2 cellular contexts compared by ENCODE assay signal in the genomic region with DNA sequence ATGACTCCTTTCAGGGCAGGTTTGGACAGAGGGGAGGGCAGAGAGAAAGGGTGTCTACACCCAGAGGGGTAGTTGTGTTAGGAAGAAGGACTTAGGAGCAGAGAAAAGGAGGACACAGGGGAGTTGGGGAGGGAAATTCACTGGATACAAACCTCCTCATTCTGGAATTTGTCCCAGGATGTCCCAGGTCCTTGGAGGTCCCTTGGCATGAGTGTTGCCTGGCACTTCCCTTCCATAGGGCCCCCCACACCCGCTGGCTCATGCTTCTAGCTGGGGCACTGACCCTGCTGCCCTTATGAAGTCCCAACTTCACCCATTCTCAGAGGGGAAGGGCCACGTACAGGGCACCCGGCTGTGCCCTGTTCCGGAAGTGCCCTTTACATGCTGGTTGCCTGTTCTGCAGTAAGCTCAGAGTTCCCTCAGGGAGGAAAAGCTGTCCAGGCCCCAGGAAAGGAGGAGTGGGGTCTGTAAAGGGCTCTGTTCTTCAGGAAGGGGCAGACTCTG.
TF ChIP-seq lines count a peak whose summit lies in the region.

No MANE protein-coding gene starts in this region.

TF ChIP-seq in HEK293, 187 proteins besides CTCF, POLR2A, EP300 and RAD21 (continued from another document and continues in another):
- TF ChIP-seq, protein P1, sequence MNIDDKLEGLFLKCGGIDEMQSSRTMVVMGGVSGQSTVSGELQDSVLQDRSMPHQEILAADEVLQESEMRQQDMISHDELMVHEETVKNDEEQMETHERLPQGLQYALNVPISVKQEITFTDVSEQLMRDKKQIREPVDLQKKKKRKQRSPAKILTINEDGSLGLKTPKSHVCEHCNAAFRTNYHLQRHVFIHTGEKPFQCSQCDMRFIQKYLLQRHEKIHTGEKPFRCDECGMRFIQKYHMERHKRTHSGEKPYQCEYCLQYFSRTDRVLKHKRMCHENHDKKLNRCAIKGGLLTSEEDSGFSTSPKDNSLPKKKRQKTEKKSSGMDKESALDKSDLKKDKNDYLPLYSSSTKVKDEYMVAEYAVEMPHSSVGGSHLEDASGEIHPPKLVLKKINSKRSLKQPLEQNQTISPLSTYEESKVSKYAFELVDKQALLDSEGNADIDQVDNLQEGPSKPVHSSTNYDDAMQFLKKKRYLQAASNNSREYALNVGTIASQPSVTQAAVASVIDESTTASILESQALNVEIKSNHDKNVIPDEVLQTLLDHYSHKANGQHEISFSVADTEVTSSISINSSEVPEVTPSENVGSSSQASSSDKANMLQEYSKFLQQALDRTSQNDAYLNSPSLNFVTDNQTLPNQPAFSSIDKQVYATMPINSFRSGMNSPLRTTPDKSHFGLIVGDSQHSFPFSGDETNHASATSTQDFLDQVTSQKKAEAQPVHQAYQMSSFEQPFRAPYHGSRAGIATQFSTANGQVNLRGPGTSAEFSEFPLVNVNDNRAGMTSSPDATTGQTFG (tag by site-specific recombination; IDR thresholded peaks at IDR 0.05; ENCODE audit: borderline replicate concordance): no peak
- TF ChIP-seq PRDM2 (tag by site-specific recombination; IDR thresholded peaks at IDR 0.05; ENCODE audit: borderline replicate concordance) (no peak), ZNF121 (tag by site-specific recombination; IDR thresholded peaks at IDR 0.05) (no peak), ZNF654 (tag by site-specific recombination; IDR thresholded peaks at IDR 0.05; ENCODE audit: low read depth) (no peak), ZNF138 (tag by site-specific recombination; IDR thresholded peaks at IDR 0.05; ENCODE audit: borderline replicate concordance) (no peak), SCRT2 (tag by site-specific recombination; IDR thresholded peaks at IDR 0.05) (no peak), PRDM10 (tag by site-specific recombination; IDR thresholded peaks at IDR 0.05) (peak; percentile 98)

TF ChIP-seq in WTC11, 78 proteins besides CTCF, POLR2A, EP300 and RAD21 (continued from another document):
- TF ChIP-seq, protein P2, sequence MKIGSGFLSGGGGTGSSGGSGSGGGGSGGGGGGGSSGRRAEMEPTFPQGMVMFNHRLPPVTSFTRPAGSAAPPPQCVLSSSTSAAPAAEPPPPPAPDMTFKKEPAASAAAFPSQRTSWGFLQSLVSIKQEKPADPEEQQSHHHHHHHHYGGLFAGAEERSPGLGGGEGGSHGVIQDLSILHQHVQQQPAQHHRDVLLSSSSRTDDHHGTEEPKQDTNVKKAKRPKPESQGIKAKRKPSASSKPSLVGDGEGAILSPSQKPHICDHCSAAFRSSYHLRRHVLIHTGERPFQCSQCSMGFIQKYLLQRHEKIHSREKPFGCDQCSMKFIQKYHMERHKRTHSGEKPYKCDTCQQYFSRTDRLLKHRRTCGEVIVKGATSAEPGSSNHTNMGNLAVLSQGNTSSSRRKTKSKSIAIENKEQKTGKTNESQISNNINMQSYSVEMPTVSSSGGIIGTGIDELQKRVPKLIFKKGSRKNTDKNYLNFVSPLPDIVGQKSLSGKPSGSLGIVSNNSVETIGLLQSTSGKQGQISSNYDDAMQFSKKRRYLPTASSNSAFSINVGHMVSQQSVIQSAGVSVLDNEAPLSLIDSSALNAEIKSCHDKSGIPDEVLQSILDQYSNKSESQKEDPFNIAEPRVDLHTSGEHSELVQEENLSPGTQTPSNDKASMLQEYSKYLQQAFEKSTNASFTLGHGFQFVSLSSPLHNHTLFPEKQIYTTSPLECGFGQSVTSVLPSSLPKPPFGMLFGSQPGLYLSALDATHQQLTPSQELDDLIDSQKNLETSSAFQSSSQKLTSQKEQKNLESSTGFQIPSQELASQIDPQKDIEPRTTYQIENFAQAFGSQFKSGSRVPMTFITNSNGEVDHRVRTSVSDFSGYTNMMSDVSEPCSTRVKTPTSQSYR (CRISPR knock-in tag; IDR thresholded peaks at IDR 0.05): no peak
- TF ChIP-seq ZBTB21 (CRISPR knock-in tag; IDR thresholded peaks at IDR 0.05; ENCODE audit: borderline replicate concordance): no peak
- no peak for TF ChIP-seq HMGA2 (CRISPR knock-in tag; IDR thresholded peaks at IDR 0.05)
- TF ChIP-seq, protein P3, sequence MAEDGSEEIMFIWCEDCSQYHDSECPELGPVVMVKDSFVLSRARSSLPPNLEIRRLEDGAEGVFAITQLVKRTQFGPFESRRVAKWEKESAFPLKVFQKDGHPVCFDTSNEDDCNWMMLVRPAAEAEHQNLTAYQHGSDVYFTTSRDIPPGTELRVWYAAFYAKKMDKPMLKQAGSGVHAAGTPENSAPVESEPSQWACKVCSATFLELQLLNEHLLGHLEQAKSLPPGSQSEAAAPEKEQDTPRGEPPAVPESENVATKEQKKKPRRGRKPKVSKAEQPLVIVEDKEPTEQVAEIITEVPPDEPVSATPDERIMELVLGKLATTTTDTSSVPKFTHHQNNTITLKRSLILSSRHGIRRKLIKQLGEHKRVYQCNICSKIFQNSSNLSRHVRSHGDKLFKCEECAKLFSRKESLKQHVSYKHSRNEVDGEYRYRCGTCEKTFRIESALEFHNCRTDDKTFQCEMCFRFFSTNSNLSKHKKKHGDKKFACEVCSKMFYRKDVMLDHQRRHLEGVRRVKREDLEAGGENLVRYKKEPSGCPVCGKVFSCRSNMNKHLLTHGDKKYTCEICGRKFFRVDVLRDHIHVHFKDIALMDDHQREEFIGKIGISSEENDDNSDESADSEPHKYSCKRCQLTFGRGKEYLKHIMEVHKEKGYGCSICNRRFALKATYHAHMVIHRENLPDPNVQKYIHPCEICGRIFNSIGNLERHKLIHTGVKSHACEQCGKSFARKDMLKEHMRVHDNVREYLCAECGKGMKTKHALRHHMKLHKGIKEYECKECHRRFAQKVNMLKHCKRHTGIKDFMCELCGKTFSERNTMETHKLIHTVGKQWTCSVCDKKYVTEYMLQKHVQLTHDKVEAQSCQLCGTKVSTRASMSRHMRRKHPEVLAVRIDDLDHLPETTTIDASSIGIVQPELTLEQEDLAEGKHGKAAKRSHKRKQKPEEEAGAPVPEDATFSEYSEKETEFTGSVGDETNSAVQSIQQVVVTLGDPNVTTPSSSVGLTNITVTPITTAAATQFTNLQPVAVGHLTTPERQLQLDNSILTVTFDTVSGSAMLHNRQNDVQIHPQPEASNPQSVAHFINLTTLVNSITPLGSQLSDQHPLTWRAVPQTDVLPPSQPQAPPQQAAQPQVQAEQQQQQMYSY (CRISPR knock-in tag; IDR thresholded peaks at IDR 0.05): no peak
- TF ChIP-seq TEAD1 (CRISPR knock-in tag; IDR thresholded peaks at IDR 0.05): no peak
- no peak for TF ChIP-seq ZNF232 (CRISPR knock-in tag; IDR thresholded peaks at IDR 0.05)
- no peak for TF ChIP-seq JAZF1 (CRISPR knock-in tag; IDR thresholded peaks at IDR 0.05)
- no peak for TF ChIP-seq ZNF263 (CRISPR knock-in tag; IDR thresholded peaks at IDR 0.05; ENCODE audit: low read depth)
- TF ChIP-seq ATF2 (CRISPR knock-in tag; IDR thresholded peaks at IDR 0.05; ENCODE audit: borderline replicate concordance, low read depth): no peak
- no peak for TF ChIP-seq ARID4B (CRISPR knock-in tag; IDR thresholded peaks at IDR 0.05; ENCODE audit: borderline replicate concordance)
- no peak for TF ChIP-seq E2F4 (CRISPR knock-in tag; IDR thresholded peaks at IDR 0.05; ENCODE audit: borderline replicate concordance, low read depth)
- no peak for TF ChIP-seq FOXP1 (CRISPR knock-in tag; IDR thresholded peaks at IDR 0.05; ENCODE audit: borderline replicate concordance)
- TF ChIP-seq, protein P4, sequence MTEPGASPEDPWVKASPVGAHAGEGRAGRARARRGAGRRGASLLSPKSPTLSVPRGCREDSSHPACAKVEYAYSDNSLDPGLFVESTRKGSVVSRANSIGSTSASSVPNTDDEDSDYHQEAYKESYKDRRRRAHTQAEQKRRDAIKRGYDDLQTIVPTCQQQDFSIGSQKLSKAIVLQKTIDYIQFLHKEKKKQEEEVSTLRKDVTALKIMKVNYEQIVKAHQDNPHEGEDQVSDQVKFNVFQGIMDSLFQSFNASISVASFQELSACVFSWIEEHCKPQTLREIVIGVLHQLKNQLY (CRISPR knock-in tag; IDR thresholded peaks at IDR 0.05): no peak
